In genomic region chr13:26253787-26254582, GRCh38 we compare ENCODE assay signal across 1 cellular context.
A peak's percentile ranks its signal among the peaks of the same experiment; 100 is the strongest.
TF ChIP-seq lines count a peak whose summit lies in the region.

CDK8 (plus strand) TSS chr13:26254129; CDS start chr13:26254642, 513 bp downstream.

TF ChIP-seq in HepG2, 621 proteins besides CTCF, POLR2A, EP300 and RAD21 (continued from another document and continues in another):
- no peak for TF ChIP-seq ZHX2 (IDR thresholded peaks at IDR 0.05; ENCODE audit: low read depth)
- TF ChIP-seq ZHX2 (CRISPR knock-in tag; IDR thresholded peaks at IDR 0.05; ENCODE audit: borderline replicate concordance), result no peak
- peak; percentile 28; the same call in 1 of the 2 replicates for TF ChIP-seq TBX2 (CRISPR knock-in tag; IDR thresholded peaks at IDR 0.05; ENCODE audit: borderline replicate concordance)
- 0 out of 2 replicates have a peak, but pooled peaks have one; percentile 20 for TF ChIP-seq ZNF329 (CRISPR knock-in tag; IDR thresholded peaks at IDR 0.05; ENCODE audit: low read depth)
- TF ChIP-seq GATAD2A (CRISPR knock-in tag; IDR thresholded peaks at IDR 0.05), result no peak; the same call in 1 of the 2 replicates
- peak; percentile 74; the same call in 1 of the 2 replicates for TF ChIP-seq ZGPAT (CRISPR knock-in tag; IDR thresholded peaks at IDR 0.05)
- TF ChIP-seq NR2F6 (IDR thresholded peaks at IDR 0.05), result no peak
- TF ChIP-seq NR2F6 (CRISPR knock-in tag; IDR thresholded peaks at IDR 0.05), result no peak
- no peak for TF ChIP-seq RNF219 (CRISPR knock-in tag; IDR thresholded peaks at IDR 0.05)
- no peak for TF ChIP-seq ZNF800 (CRISPR knock-in tag; IDR thresholded peaks at IDR 0.05)
- peak; percentile 74 for TF ChIP-seq KDM2A (CRISPR knock-in tag; IDR thresholded peaks at IDR 0.05; ENCODE audit: borderline replicate concordance, low read depth)
- no peak for TF ChIP-seq ZMYM2 (CRISPR knock-in tag; IDR thresholded peaks at IDR 0.05)
- no peak for TF ChIP-seq JUND (CRISPR knock-in tag; IDR thresholded peaks at IDR 0.05)
- TF ChIP-seq NR1H2 (CRISPR knock-in tag; IDR thresholded peaks at IDR 0.05; ENCODE audit: borderline replicate concordance, low read depth), result no peak
- TF ChIP-seq ZSCAN9 (CRISPR knock-in tag; IDR thresholded peaks at IDR 0.05; ENCODE audit: borderline replicate concordance), result no peak; the same call in 1 of the 2 replicates
- peak; percentile 72; the same call in 1 of the 2 replicates for TF ChIP-seq E2F1 (CRISPR knock-in tag; IDR thresholded peaks at IDR 0.05)
- no peak for TF ChIP-seq SNAPC2 (CRISPR knock-in tag; IDR thresholded peaks at IDR 0.05)
- TF ChIP-seq FOXA3 (CRISPR knock-in tag; IDR thresholded peaks at IDR 0.05), result peak; percentile 50; the same call in 1 of the 2 replicates
- no peak for TF ChIP-seq ZNF33A (CRISPR knock-in tag; IDR thresholded peaks at IDR 0.05; ENCODE audit: borderline replicate concordance)
- TF ChIP-seq HOXA5 (CRISPR knock-in tag; IDR thresholded peaks at IDR 0.05), result no peak
- TF ChIP-seq GTF2F1 (IDR thresholded peaks at IDR 0.05; ENCODE audit: low read length), result no peak
- no peak for TF ChIP-seq ZNF260 (CRISPR knock-in tag; IDR thresholded peaks at IDR 0.05; ENCODE audit: borderline replicate concordance, low read depth)
- no peak for TF ChIP-seq KAT2B (IDR thresholded peaks at IDR 0.05; ENCODE audit: borderline replicate concordance, low read depth, low read length)
- no peak for TF ChIP-seq ZNF775 (CRISPR knock-in tag; IDR thresholded peaks at IDR 0.05; ENCODE audit: borderline replicate concordance)
- TF ChIP-seq GLMP (CRISPR knock-in tag; IDR thresholded peaks at IDR 0.05; ENCODE audit: borderline replicate concordance), result no peak
- TF ChIP-seq SALL2 (CRISPR knock-in tag; IDR thresholded peaks at IDR 0.05), result peak; percentile 65; the same call in 1 of the 2 replicates
- no peak for TF ChIP-seq LRRFIP1 (CRISPR knock-in tag; conservative IDR thresholded peaks at IDR 0.05)
- no peak for TF ChIP-seq NFATC3 (CRISPR knock-in tag; IDR thresholded peaks at IDR 0.05)
- TF ChIP-seq KMT2A (CRISPR knock-in tag; IDR thresholded peaks at IDR 0.05), result peak; percentile 55; the same call in 1 of the 2 replicates
- TF ChIP-seq AHDC1 (CRISPR knock-in tag; IDR thresholded peaks at IDR 0.05; ENCODE audit: borderline replicate concordance), result no peak
- no peak for TF ChIP-seq MTA1 (CRISPR knock-in tag; IDR thresholded peaks at IDR 0.05; ENCODE audit: borderline replicate concordance)
- TF ChIP-seq SMAD9 (CRISPR knock-in tag; IDR thresholded peaks at IDR 0.05), result no peak
- TF ChIP-seq YEATS4 (CRISPR knock-in tag; IDR thresholded peaks at IDR 0.05; ENCODE audit: borderline replicate concordance), result no peak; the same call in 1 of the 2 replicates
- TF ChIP-seq WIZ (CRISPR knock-in tag; IDR thresholded peaks at IDR 0.05), result no peak
- TF ChIP-seq YEATS2 (CRISPR knock-in tag; IDR thresholded peaks at IDR 0.05; ENCODE audit: borderline replicate concordance), result no peak; the same call in 1 of the 2 replicates
